ENCODE assay signal across 8 cellular contexts in the genomic region with DNA sequence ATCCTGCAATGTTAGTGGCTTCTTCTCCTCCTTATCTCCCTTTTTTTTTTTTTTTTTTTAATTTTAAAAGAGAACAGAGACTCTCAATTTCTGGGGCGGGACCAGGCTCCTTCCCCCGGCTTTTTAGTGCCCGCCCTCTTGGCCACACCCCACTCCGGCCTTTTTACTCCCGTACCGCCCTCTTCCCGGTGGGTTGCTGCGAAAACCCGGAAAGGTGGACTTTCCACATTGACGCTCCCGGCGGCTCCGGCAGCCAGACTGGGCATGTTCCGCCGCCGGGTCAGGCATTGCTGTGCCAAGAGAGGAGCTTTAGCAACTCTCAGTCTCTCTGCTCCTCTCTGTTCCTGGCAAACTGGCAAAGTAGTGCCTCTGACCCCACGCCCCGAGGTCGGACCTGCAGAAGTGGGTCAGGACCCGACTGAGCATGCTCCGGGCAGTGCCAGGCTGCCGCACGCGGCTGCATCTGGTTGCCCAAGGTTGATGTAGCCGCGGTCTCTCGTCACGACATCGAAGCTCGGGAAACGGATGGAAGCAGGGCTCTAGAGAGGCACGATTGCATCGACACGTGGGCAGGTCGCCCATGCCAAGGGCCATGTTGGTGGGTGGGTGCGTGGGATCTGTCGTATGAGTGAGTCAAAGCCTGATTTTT. TPM values are rescaled to one million over a fixed set of nuclear protein-coding genes. Genes with fewer than 3 reads are reported as not detected.
DNase-seq lines count a peak whose midpoint lies in the region; ATAC-seq lines count a peak whose summit lies in the region.

No MANE protein-coding gene starts in this region.

- H3K27me3 Mint-ChIP-seq in CD8-positive, alpha-beta memory T cell, result peaks cover 11 to 26% of the 10 kb centered on the region in 2 donors

- H3K9me3 ChIP-seq in CD8-positive, alpha-beta memory T cell (ENCODE audit: low read length), result no peaks in the 10 kb centered on the region
- no peaks in the 10 kb centered on the region for H3K9me3 ChIP-seq in mesodermal cell (ENCODE audit: control insufficient read depth, low read length)

- CTCF ChIA-PET in CD8-positive, alpha-beta memory T cell (lab: Charles Lee), result interaction anchor here (1.4 to 1.6 kb wide), 3 partner anchors 216 to 1709 kb away, joined by 3 to 6 read pairs (median 4); partner anchors contain the start of gene NEK1

- peaks cover 0 to 1% (median 0%) of the 10 kb centered on the region in 5 donors for H3K9me3 Mint-ChIP-seq in CD8-positive, alpha-beta memory T cell

- H3K27me3 ChIP-seq in CD8-positive, alpha-beta memory T cell (ENCODE audit: insufficient read depth, low read length, poor library complexity, severe bottlenecking), result peaks cover 9% of the 10 kb centered on the region

- peaks cover 0 to 9% (median 0%) of the 10 kb centered on the region in 3 donors for H3K36me3 Mint-ChIP-seq in CD8-positive, alpha-beta memory T cell

- ATAC-seq in GM21360 (IDR thresholded peaks at IDR 0.05; ENCODE audit: unreplicated experiment), result peak; percentile 57

- peak; percentile 79 to 91 (median 88) for DNase-seq in CD8-positive, alpha-beta memory T cell
- DNase-seq in HS-27A (ENCODE audit: low read depth) (peak; percentile 77), NOMO-1 treated with dmso at 0.1 percent for 144 hours (lab: John Stamatoyannopoulos, UW; ENCODE audit: unreplicated experiment) (peak; percentile 86), activated T-cell treated with anti-CD3 and anti-CD28 coated beads for 24 hours (ENCODE audit: low read depth) (peak; percentile 88), epidermal melanocyte (ENCODE audit: insufficient read length, low spot score) (peak; percentile 82)
- DNase-seq in stimulated activated CD8-positive, alpha-beta memory T cell treated with anti-CD3 and anti-CD28 coated beads, Interleukin-12 subunit alpha, Interleukin-12 subunit beta, amount 100 ng/mL, for 4 hours (ENCODE audit: low read depth), result peak; percentile 73

- H3K4me3 Mint-ChIP-seq in CD8-positive, alpha-beta memory T cell, result peak overlapping the region; percentile 91 to 97 (median 92)

- peaks cover 12 to 20% (median 18%) of the 10 kb centered on the region in 3 donors for H3K4me1 Mint-ChIP-seq in CD8-positive, alpha-beta memory T cell

- peak overlapping the region; percentile 64 to 93 (median 84) for H3K27ac Mint-ChIP-seq in CD8-positive, alpha-beta memory T cell

- peak overlapping the region; percentile 90 for H3K4me3 ChIP-seq in CD8-positive, alpha-beta memory T cell (ENCODE audit: low read length)
- peak overlapping the region; percentile 59 for H3K4me3 ChIP-seq in mesodermal cell (ENCODE audit: extremely low read depth, insufficient read depth, low read length, poor library complexity, severe bottlenecking)

- no peaks in the 10 kb centered on the region for H3K36me3 ChIP-seq in CD8-positive, alpha-beta memory T cell (ENCODE audit: insufficient read depth, low read length)
- no peaks in the 10 kb centered on the region for H3K36me3 ChIP-seq in mesodermal cell (ENCODE audit: control insufficient read depth, insufficient read depth, low read length)

- peak overlapping the region; percentile 61 for H3K27ac ChIP-seq in CD8-positive, alpha-beta memory T cell (ENCODE audit: low read depth, low read length)
- H3K27ac ChIP-seq in mesodermal cell (ENCODE audit: low read depth, low read length, severe bottlenecking), result no peak overlapping the region

- POLR2A ChIA-PET in CD8-positive, alpha-beta memory T cell (lab: Charles Lee), result interaction anchor here (0.7 kb wide), 1 partner anchor 367 kb away, joined by 10 read pairs; no protein-coding TSS in a partner anchor

- peaks cover 4% of the 10 kb centered on the region for H3K4me1 ChIP-seq in CD8-positive, alpha-beta memory T cell (ENCODE audit: insufficient read depth, low read length)
- H3K4me1 ChIP-seq in mesodermal cell (ENCODE audit: control insufficient read depth, insufficient read depth, low read length, poor library complexity, severe bottlenecking), result no peaks in the 10 kb centered on the region

- 1% methylated on average over 24 to 32 of the region's 37 CpGs for WGBS in mesodermal cell (ENCODE audit: insufficient coverage in 2 of 2), 2 experiments

RNA-seq across cellular contexts. Expression of gene MFAP3L, which starts 1.1 kb away (rescaled TPM):
- total RNA-seq in CD8-positive, alpha-beta memory T cell, result 1 to 10 TPM; 3.0 to 3.3 TPM
- polyA plus RNA-seq in CD8-positive, alpha-beta memory T cell, result 0.10 TPM
- 1.8 TPM for polyA plus RNA-seq in mesodermal cell (2013, experiment 1 of 2)
- polyA plus RNA-seq in mesodermal cell (2013, experiment 2 of 2), result 1.4 TPM
